31 cellular contexts compared by ENCODE assay signal in the genomic region with DNA sequence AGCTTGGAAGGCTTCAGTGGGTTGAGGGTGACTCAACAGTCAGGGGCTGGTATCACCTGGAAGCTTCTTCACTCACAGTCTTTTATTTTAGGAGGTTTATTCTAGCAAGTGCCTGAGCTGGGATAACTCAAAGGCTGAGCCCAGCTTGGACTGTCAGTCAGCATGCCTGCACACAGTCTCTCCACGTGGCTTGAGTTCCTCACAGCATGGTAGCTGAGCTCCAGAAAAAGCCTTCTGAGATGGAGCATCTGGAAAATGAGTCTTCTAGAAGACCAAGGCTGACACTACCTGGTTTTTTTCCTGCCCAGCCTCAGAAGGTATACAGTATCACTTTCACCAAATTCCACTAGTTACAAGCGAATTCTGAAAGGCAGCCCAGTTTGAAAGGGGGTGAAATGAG.
"Had no signal": no experiment of that assay in that cellular context is flagged by ENCODE, and none has a peak within 500 bp of the region (broad histone marks: within the 10 kb centered on the region; RNA-seq: fewer than 3 reads in every experiment).

No MANE protein-coding gene starts in this region.

- H3K4me3 ChIP-seq: ascending aorta, breast epithelium, cardiac muscle cell, colonic mucosa, esophagus squamous epithelium had no signal

- H3K27me3 ChIP-seq: ascending aorta, breast epithelium, cardiac muscle cell, colonic mucosa, esophagus squamous epithelium had no signal

- H3K4me3 Mint-ChIP-seq: activated CD4-positive, alpha-beta memory T cell treated with anti-CD3 and anti-CD28 coated beads for 36 hours; activated CD4-positive, alpha-beta T cell treated with anti-CD3 and anti-CD28 coated beads for 36 hours; activated CD4-positive, alpha-beta T cell treated with anti-CD3 and anti-CD28 coated beads, Interleukin-2, amount 10 ng/mL, durations not matched to agents 24 days and 14 days; activated CD8-positive, alpha-beta memory T cell treated with anti-CD3 and anti-CD28 coated beads, Interleukin-2, amount 10 ng/mL, durations not matched to agents 7 days and 5 days; activated CD8-positive, alpha-beta T cell treated with anti-CD3 and anti-CD28 coated beads, Interleukin-2, amount 10 ng/mL, durations not matched to agents 7 days and 5 days; activated naive CD4-positive, alpha-beta T cell treated with anti-CD3 and anti-CD28 coated beads, Interleukin-2, amount 10 ng/mL, durations not matched to agents 7 days and 5 days; activated naive CD8-positive, alpha-beta T cell treated with anti-CD3 and anti-CD28 coated beads, Interleukin-2, amount 10 ng/mL, durations not matched to agents 7 days and 5 days; activated T-helper 1 cell treated with anti-CD3 and anti-CD28 coated beads, Interleukin-12 subunit alpha, Interleukin-12 subunit beta, Interleukin-2, Interleukin-4 antibody, amounts not matched to agents 30 ng/mL and 10 ng/mL and 1 ng/mL, durations not matched to agents 14 hours and 24 hours and 36 hours; brain; T-helper 2 cell treated with Interferon-gamma antibody and Interleukin-4, amounts not matched to agents 5 μg/mL and 100 μg/mL, for 36 hours had no signal

- H3K4me1 Mint-ChIP-seq: activated CD4-positive, alpha-beta T cell treated with anti-CD3 and anti-CD28 coated beads for 36 hours; activated CD4-positive, alpha-beta T cell treated with anti-CD3 and anti-CD28 coated beads, Interleukin-2, amount 10 ng/mL, durations not matched to agents 24 days and 14 days; activated CD8-positive, alpha-beta memory T cell treated with anti-CD3 and anti-CD28 coated beads, Interleukin-2, amount 10 ng/mL, durations not matched to agents 7 days and 5 days; activated naive CD4-positive, alpha-beta T cell treated with anti-CD3 and anti-CD28 coated beads, Interleukin-2, amount 10 ng/mL, durations not matched to agents 7 days and 5 days; activated naive CD8-positive, alpha-beta T cell treated with anti-CD3 and anti-CD28 coated beads, Interleukin-2, amount 10 ng/mL, durations not matched to agents 7 days and 5 days had no signal

- H3K36me3 ChIP-seq: ascending aorta, breast epithelium, cardiac muscle cell, colonic mucosa, esophagus squamous epithelium, WERI-Rb-1 had no signal

- H3K27me3 Mint-ChIP-seq: activated CD4-positive, alpha-beta memory T cell treated with anti-CD3 and anti-CD28 coated beads for 36 hours; activated CD4-positive, alpha-beta T cell treated with anti-CD3 and anti-CD28 coated beads for 36 hours; activated CD4-positive, alpha-beta T cell treated with anti-CD3 and anti-CD28 coated beads, Interleukin-2, amount 10 ng/mL, durations not matched to agents 24 days and 14 days; activated CD8-positive, alpha-beta memory T cell treated with anti-CD3 and anti-CD28 coated beads, Interleukin-2, amount 10 ng/mL, durations not matched to agents 7 days and 5 days; activated naive CD4-positive, alpha-beta T cell treated with anti-CD3 and anti-CD28 coated beads, Interleukin-2, amount 10 ng/mL, durations not matched to agents 7 days and 5 days; activated naive CD8-positive, alpha-beta T cell treated with anti-CD3 and anti-CD28 coated beads, Interleukin-2, amount 10 ng/mL, durations not matched to agents 7 days and 5 days had no signal

- H3K27ac Mint-ChIP-seq: activated CD4-positive, alpha-beta memory T cell treated with anti-CD3 and anti-CD28 coated beads for 36 hours; activated CD4-positive, alpha-beta T cell treated with anti-CD3 and anti-CD28 coated beads for 36 hours; activated CD4-positive, alpha-beta T cell treated with anti-CD3 and anti-CD28 coated beads, Interleukin-2, amount 10 ng/mL, durations not matched to agents 24 days and 14 days; activated CD8-positive, alpha-beta memory T cell treated with anti-CD3 and anti-CD28 coated beads, Interleukin-2, amount 10 ng/mL, durations not matched to agents 7 days and 5 days; activated CD8-positive, alpha-beta T cell treated with anti-CD3 and anti-CD28 coated beads, Interleukin-2, amount 10 ng/mL, durations not matched to agents 7 days and 5 days; activated naive CD4-positive, alpha-beta T cell treated with anti-CD3 and anti-CD28 coated beads, Interleukin-2, amount 10 ng/mL, durations not matched to agents 7 days and 5 days; activated naive CD4-positive, alpha-beta T cell treated with anti-CD3 and anti-CD28 coated beads, Interleukin-2, amount 50 U/mL, for 72 hours; activated naive CD8-positive, alpha-beta T cell treated with anti-CD3 and anti-CD28 coated beads, Interleukin-2, amount 10 ng/mL, durations not matched to agents 7 days and 5 days; activated T-helper 1 cell treated with anti-CD3 and anti-CD28 coated beads, Interleukin-12 subunit alpha, Interleukin-12 subunit beta, Interleukin-2, Interleukin-4 antibody, amounts not matched to agents 30 ng/mL and 10 ng/mL and 1 ng/mL, durations not matched to agents 14 hours and 24 hours and 36 hours; activated T-helper 2 cell treated with anti-CD3 and anti-CD28 coated beads, Interferon-gamma antibody, Interleukin-2, Interleukin-4, amounts not matched to agents 10 μg/mL and 5 μg/mL and 100 μg/mL, durations not matched to agents 14 hours and 24 hours and 36 hours; brain; T-helper 2 cell treated with Interferon-gamma antibody and Interleukin-4, amounts not matched to agents 5 μg/mL and 100 μg/mL, for 36 hours had no signal

- DNase-seq: activated CD4-positive, alpha-beta memory T cell treated with anti-CD3 and anti-CD28 coated beads for 36 hours; activated CD4-positive, alpha-beta T cell treated with anti-CD3 and anti-CD28 coated beads for 36 hours; activated CD4-positive, alpha-beta T cell treated with anti-CD3 and anti-CD28 coated beads, Interleukin-2, amount 10 ng/mL, durations not matched to agents 24 days and 14 days; activated CD4-positive, CD25-positive, alpha-beta regulatory T cell; activated CD4-positive, CD25-positive, alpha-beta regulatory T cell treated with anti-CD3 and anti-CD28 coated beads, Interleukin-2, amount 50 U/mL, for 72 hours; activated CD8-positive, alpha-beta memory T cell treated with anti-CD3 and anti-CD28 coated beads, Interleukin-2, amount 10 ng/mL, durations not matched to agents 7 days and 5 days; activated CD8-positive, alpha-beta memory T cell treated with anti-CD3 and anti-CD28 coated beads, Interleukin-2, amount 50 U/mL, for 4 hours; activated CD8-positive, alpha-beta T cell treated with anti-CD3 and anti-CD28 coated beads, Interleukin-2, amount 10 ng/mL, durations not matched to agents 7 days and 5 days; activated gamma-delta T cell; activated naive CD4-positive, alpha-beta T cell; activated naive CD4-positive, alpha-beta T cell treated with anti-CD3 and anti-CD28 coated beads, Interleukin-2, amount 10 ng/mL, durations not matched to agents 7 days and 5 days; activated naive CD8-positive, alpha-beta T cell treated with anti-CD3 and anti-CD28 coated beads, Interleukin-2, amount 10 ng/mL, durations not matched to agents 7 days and 5 days; activated T-cell treated with anti-CD3 and anti-CD28 coated beads, Interleukin-2, amount 50 U/mL, for 1 hour; activated T-cell treated with anti-CD3 and anti-CD28 coated beads, Interleukin-2, amount 50 U/mL, for 48 hours; central memory CD4-positive, alpha-beta T cell; cerebellar nuclear complex; colonic mucosa; effector CD8-positive, alpha-beta T cell; esophagus squamous epithelium; hippocampal formation; T1000; WERI-Rb-1 had no signal

- H3K36me3 Mint-ChIP-seq: activated CD4-positive, alpha-beta memory T cell treated with anti-CD3 and anti-CD28 coated beads for 36 hours; activated CD8-positive, alpha-beta memory T cell treated with anti-CD3 and anti-CD28 coated beads, Interleukin-2, amount 10 ng/mL, durations not matched to agents 7 days and 5 days; activated naive CD4-positive, alpha-beta T cell treated with anti-CD3 and anti-CD28 coated beads, Interleukin-2, amount 10 ng/mL, durations not matched to agents 7 days and 5 days; activated naive CD4-positive, alpha-beta T cell treated with anti-CD3 and anti-CD28 coated beads, Interleukin-2, amount 50 U/mL, for 72 hours; activated naive CD8-positive, alpha-beta T cell treated with anti-CD3 and anti-CD28 coated beads, Interleukin-2, amount 10 ng/mL, durations not matched to agents 7 days and 5 days; brain had no signal

- H3K9me3 ChIP-seq: ascending aorta, breast epithelium, colonic mucosa, esophagus squamous epithelium had no signal

- H3K27ac ChIP-seq: ascending aorta, breast epithelium, cardiac muscle cell, colonic mucosa, epithelial cell of prostate, esophagus squamous epithelium, WERI-Rb-1 had no signal

- ATAC-seq: activated CD4-positive, alpha-beta T cell treated with anti-CD3 and anti-CD28 coated beads for 36 hours; activated CD8-positive, alpha-beta memory T cell treated with anti-CD3 and anti-CD28 coated beads, Interleukin-2, amount 10 ng/mL, durations not matched to agents 7 days and 5 days; activated CD8-positive, alpha-beta T cell treated with anti-CD3 and anti-CD28 coated beads, Interleukin-2, amount 10 ng/mL, durations not matched to agents 7 days and 5 days; activated naive CD4-positive, alpha-beta T cell treated with anti-CD3 and anti-CD28 coated beads, Interleukin-2, amount 50 U/mL, for 72 hours had no signal

- H3K4me1 ChIP-seq: ascending aorta, breast epithelium, colonic mucosa had no signal

- H3K9me3 Mint-ChIP-seq: activated CD4-positive, alpha-beta memory T cell treated with anti-CD3 and anti-CD28 coated beads for 36 hours; activated naive CD4-positive, alpha-beta T cell treated with anti-CD3 and anti-CD28 coated beads, Interleukin-2, amount 10 ng/mL, durations not matched to agents 7 days and 5 days; activated naive CD8-positive, alpha-beta T cell treated with anti-CD3 and anti-CD28 coated beads, Interleukin-2, amount 10 ng/mL, durations not matched to agents 7 days and 5 days had no signal
